17 cellular contexts compared by ENCODE assay signal in the genomic region with DNA sequence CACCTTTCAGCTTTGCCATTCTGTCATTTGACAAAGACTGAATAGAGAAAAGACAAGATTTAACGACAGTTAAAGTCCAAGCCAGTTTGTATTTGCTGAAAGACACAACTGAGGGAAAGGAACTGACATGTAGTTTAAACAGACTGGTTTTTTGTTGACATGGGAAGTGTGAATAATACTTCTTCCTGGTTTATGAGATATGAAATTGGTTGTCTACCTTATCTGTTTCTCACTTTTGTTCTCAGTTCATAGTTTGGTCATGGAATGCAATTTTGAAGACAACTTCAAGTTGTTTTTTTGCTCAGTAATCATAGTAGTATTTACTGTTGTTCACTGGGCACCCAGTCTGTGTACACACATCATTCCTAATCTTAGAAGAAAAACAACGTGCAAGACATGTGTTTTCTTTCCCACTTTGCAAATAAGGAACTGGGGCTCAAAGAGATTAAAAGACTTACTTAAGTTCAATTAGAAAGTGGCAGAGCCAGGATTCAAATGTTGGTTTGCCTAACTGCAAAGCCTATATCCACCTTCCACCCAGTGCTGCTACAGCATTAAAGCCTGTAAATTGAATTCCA.
DNase-seq lines count a peak whose midpoint lies in the region; ATAC-seq, FAIRE-seq and TF ChIP-seq lines count a peak whose summit lies in the region.
"Had no signal": no experiment of that assay in that cellular context is flagged by ENCODE, and none has a peak within 500 bp of the region (broad histone marks: within the 10 kb centered on the region; RNA-seq: fewer than 3 reads in every experiment).

No MANE protein-coding gene starts in this region.

- no peak for TF ChIP-seq POLR2A in H54 (IDR thresholded peaks at IDR 0.05; ENCODE audit: low read depth, low read length)
- TF ChIP-seq POLR2A in gastrocnemius medialis (IDR thresholded peaks at IDR 0.05): no peak
- TF ChIP-seq POLR2A in spleen (IDR thresholded peaks at IDR 0.05): no peak

- H3K4me1 Mint-ChIP-seq in activated T-helper 1 cell treated with anti-CD3 and anti-CD28 coated beads, Interleukin-12 subunit alpha, Interleukin-12 subunit beta, Interleukin-2, Interleukin-4 antibody, amounts not matched to agents 30 ng/mL and 10 ng/mL and 1 ng/mL, durations not matched to agents 14 hours and 24 hours and 36 hours (ENCODE audit: low read depth): peaks cover 61% of the 10 kb centered on the region
- peaks cover 24% of the 10 kb centered on the region for H3K4me1 Mint-ChIP-seq in activated CD8-positive, alpha-beta memory T cell treated with anti-CD3 and anti-CD28 coated beads, Interleukin-2, amount 10 ng/mL, durations not matched to agents 7 days and 5 days

- peak overlapping the region; percentile 63 for H3K27ac Mint-ChIP-seq in activated T-helper 1 cell treated with anti-CD3 and anti-CD28 coated beads, Interleukin-12 subunit alpha, Interleukin-12 subunit beta, Interleukin-2, Interleukin-4 antibody, amounts not matched to agents 30 ng/mL and 10 ng/mL and 1 ng/mL, durations not matched to agents 14 hours and 24 hours and 36 hours
- H3K27ac Mint-ChIP-seq in activated CD8-positive, alpha-beta memory T cell treated with anti-CD3 and anti-CD28 coated beads, Interleukin-2, amount 10 ng/mL, durations not matched to agents 7 days and 5 days: no peak overlapping the region

- H3K4me3 ChIP-seq in gastrocnemius medialis: no peak overlapping the region
- no peak overlapping the region for H3K4me3 ChIP-seq in spleen
- no peak overlapping the region for H3K4me3 ChIP-seq in WERI-Rb-1 (ENCODE audit: low read depth, low read length)
- H3K4me3 ChIP-seq: upper lobe of left lung had no signal

- H3K36me3 ChIP-seq in gastrocnemius medialis: no peaks in the 10 kb centered on the region
- peaks cover 0 to 12% (median 0%) of the 10 kb centered on the region in 6 donors for H3K36me3 ChIP-seq in spleen
- no peaks in the 10 kb centered on the region for H3K36me3 ChIP-seq in WERI-Rb-1

- H3K9me3 ChIP-seq in gastrocnemius medialis: no peaks in the 10 kb centered on the region
- peaks cover 0 to 2% (median 0%) of the 10 kb centered on the region in 8 donors for H3K9me3 ChIP-seq in spleen
- no peaks in the 10 kb centered on the region for H3K9me3 ChIP-seq in WERI-Rb-1 (ENCODE audit: severe bottlenecking)
- H3K9me3 ChIP-seq: upper lobe of left lung had no signal

- no peak overlapping the region for H3K4me3 Mint-ChIP-seq in activated T-helper 1 cell treated with anti-CD3 and anti-CD28 coated beads, Interleukin-12 subunit alpha, Interleukin-12 subunit beta, Interleukin-2, Interleukin-4 antibody, amounts not matched to agents 30 ng/mL and 10 ng/mL and 1 ng/mL, durations not matched to agents 14 hours and 24 hours and 36 hours
- no peak overlapping the region for H3K4me3 Mint-ChIP-seq in activated CD8-positive, alpha-beta memory T cell treated with anti-CD3 and anti-CD28 coated beads, Interleukin-2, amount 10 ng/mL, durations not matched to agents 7 days and 5 days
- H3K4me3 Mint-ChIP-seq: central memory CD8-positive, alpha-beta T cell; nephron progenitor cell had no signal

- FAIRE-seq in H54 (lab: Jason Lieb, UNC): peak; percentile 15

- 68 to 91% (median 76%) methylated on average over 2 of the region's 2 CpGs for WGBS in spleen, 5 donors

- TF ChIP-seq CTCF in gastrocnemius medialis (IDR thresholded peaks at IDR 0.05 in 4 of 5, conservative IDR thresholded peaks at IDR 0.05 in 1 of 5) (no peak), spleen (IDR thresholded peaks at IDR 0.05 in 8 of 11, conservative IDR thresholded peaks at IDR 0.05 in 3 of 11) (no peak), WERI-Rb-1 (IDR thresholded peaks at IDR 0.05; ENCODE audit: low read depth, low read length) (no peak)

- peaks cover 37 to 45% of the 10 kb centered on the region in 2 donors for H3K4me1 ChIP-seq in gastrocnemius medialis
- H3K4me1 ChIP-seq in spleen: peaks cover 0 to 32% (median 12%) of the 10 kb centered on the region in 6 donors

- H3K27me3 Mint-ChIP-seq in activated T-helper 1 cell treated with anti-CD3 and anti-CD28 coated beads, Interleukin-12 subunit alpha, Interleukin-12 subunit beta, Interleukin-2, Interleukin-4 antibody, amounts not matched to agents 30 ng/mL and 10 ng/mL and 1 ng/mL, durations not matched to agents 14 hours and 24 hours and 36 hours (ENCODE audit: insufficient read depth): peaks cover 2% of the 10 kb centered on the region
- H3K27me3 Mint-ChIP-seq in activated CD8-positive, alpha-beta memory T cell treated with anti-CD3 and anti-CD28 coated beads, Interleukin-2, amount 10 ng/mL, durations not matched to agents 7 days and 5 days: no peaks in the 10 kb centered on the region
- H3K27me3 Mint-ChIP-seq: central memory CD8-positive, alpha-beta T cell had no signal

- peaks cover 4% of the 10 kb centered on the region for H3K9me3 Mint-ChIP-seq in activated T-helper 1 cell treated with anti-CD3 and anti-CD28 coated beads, Interleukin-12 subunit alpha, Interleukin-12 subunit beta, Interleukin-2, Interleukin-4 antibody, amounts not matched to agents 30 ng/mL and 10 ng/mL and 1 ng/mL, durations not matched to agents 14 hours and 24 hours and 36 hours
- no peaks in the 10 kb centered on the region for H3K9me3 Mint-ChIP-seq in activated CD8-positive, alpha-beta memory T cell treated with anti-CD3 and anti-CD28 coated beads, Interleukin-2, amount 10 ng/mL, durations not matched to agents 7 days and 5 days (ENCODE audit: low read depth)
- H3K9me3 Mint-ChIP-seq: central memory CD8-positive, alpha-beta T cell had no signal

- CTCF ChIA-PET in activated CD8-positive, alpha-beta memory T cell treated with anti-CD3 and anti-CD28 coated beads, Interleukin-2, amount 10 ng/mL, durations not matched to agents 7 days and 5 days (lab: Charles Lee): no interaction called here

- ATAC-seq in left lobe of liver (peak; percentile 12), gastrocnemius medialis (no peak), HG03565 (IDR thresholded peaks at IDR 0.05; ENCODE audit: unreplicated experiment) (no peak)
- no peak for ATAC-seq in activated CD8-positive, alpha-beta memory T cell treated with anti-CD3 and anti-CD28 coated beads, Interleukin-2, amount 10 ng/mL, durations not matched to agents 7 days and 5 days

- intact Hi-C loops in activated T-helper 1 cell treated with anti-CD3 and anti-CD28 coated beads, Interleukin-12 subunit alpha, Interleukin-12 subunit beta, Interleukin-2, Interleukin-4 antibody, amounts not matched to agents 30 ng/mL and 10 ng/mL and 1 ng/mL, durations not matched to agents 14 hours and 24 hours and 36 hours (cut with micrococcal nuclease): loop anchor here (1.0 to 10.0 kb wide), 2 partner anchors 196 to 697 kb away; no protein-coding TSS in a partner anchor
- intact Hi-C loops in gastrocnemius medialis (cut with DNase I; ENCODE audit: low total_unique reads) (no loop called here), spleen (cut with DNase I; ENCODE audit: low total_unique reads) (no loop called here)

- H3K27me3 ChIP-seq in gastrocnemius medialis (no peaks in the 10 kb centered on the region), spleen (replicated peaks in 1 of 7) (no peaks in the 10 kb centered on the region), WERI-Rb-1 (ENCODE audit: insufficient read depth, low read depth, severe bottlenecking) (no peaks in the 10 kb centered on the region)
- H3K27me3 ChIP-seq: upper lobe of left lung had no signal

- DNase-seq in H54 (ENCODE audit: insufficient read length, low spot score) (no peak), left lobe of liver (ENCODE audit: low spot score) (no peak), gastrocnemius medialis (no peak), spleen (no peak), WERI-Rb-1 (no peak)
- no peak for DNase-seq in activated T-helper 1 cell treated with anti-CD3 and anti-CD28 coated beads, Interleukin-12 subunit alpha, Interleukin-12 subunit beta, Interleukin-2, Interleukin-4 antibody, amounts not matched to agents 30 ng/mL and 10 ng/mL and 1 ng/mL, durations not matched to agents 14 hours and 24 hours and 36 hours (ENCODE audit: low spot score)
- no peak for DNase-seq in activated CD8-positive, alpha-beta memory T cell treated with anti-CD3 and anti-CD28 coated beads, Interleukin-2, amount 10 ng/mL, durations not matched to agents 7 days and 5 days
- DNase-seq: activated CD4-positive, alpha-beta T cell treated with anti-CD3 and anti-CD28 coated beads for 1 hour; C1 segment of cervical spinal cord; foreskin melanocyte; H7; mammary epithelial cell; nephron progenitor cell; stimulated activated CD4-positive, alpha-beta T cell treated with anti-CD3 and anti-CD28 coated beads, Interleukin-2, amount 100 ng/mL, for 24 hours; upper lobe of left lung had no signal

- H3K36me3 Mint-ChIP-seq in activated T-helper 1 cell treated with anti-CD3 and anti-CD28 coated beads, Interleukin-12 subunit alpha, Interleukin-12 subunit beta, Interleukin-2, Interleukin-4 antibody, amounts not matched to agents 30 ng/mL and 10 ng/mL and 1 ng/mL, durations not matched to agents 14 hours and 24 hours and 36 hours (ENCODE audit: low read depth): peaks cover 26% of the 10 kb centered on the region
- peaks cover 10% of the 10 kb centered on the region for H3K36me3 Mint-ChIP-seq in activated CD8-positive, alpha-beta memory T cell treated with anti-CD3 and anti-CD28 coated beads, Interleukin-2, amount 10 ng/mL, durations not matched to agents 7 days and 5 days

- in situ Hi-C loops in gastrocnemius medialis (cut with MboI; ENCODE audit: low sequenced_read_pairs in 4 of 4): no loop called here

- H3K27ac ChIP-seq in gastrocnemius medialis (peak overlapping the region; percentile 94 to 99 (median 96)), spleen (peak overlapping the region in 4 of 8 donors; percentile 16 to 31 (median 24)), WERI-Rb-1 (no peak overlapping the region)
